Comparison of ENCODE assay signal across 8 cellular contexts in genomic region chr17:78789663-78790181, GRCh38. TPM values are rescaled to one million over a fixed set of nuclear protein-coding genes. Genes with fewer than 3 reads are reported as not detected.
DNase-seq lines count a peak whose midpoint lies in the region; ATAC-seq and TF ChIP-seq lines count a peak whose summit lies in the region.

No MANE protein-coding gene starts in this region.

- H3K36me3 ChIP-seq in gastrocnemius medialis, result no peaks in the 10 kb centered on the region

- peak overlapping the region; percentile 40 to 65 (median 44) for H3K27ac ChIP-seq in gastrocnemius medialis

- no peaks in the 10 kb centered on the region for H3K27me3 Mint-ChIP-seq in activated CD4-positive, alpha-beta memory T cell treated with anti-CD3 and anti-CD28 coated beads, Interleukin-2, amount 10 ng/mL, durations not matched to agents 7 days and 5 days
- no peaks in the 10 kb centered on the region for H3K27me3 Mint-ChIP-seq in osteocyte (ENCODE audit: unreplicated experiment)

- TF ChIP-seq CTCF in fibroblast of the aortic adventitia (IDR thresholded peaks at IDR 0.05; ENCODE audit: insufficient read depth, low read length) (no peak), gastrocnemius medialis (IDR thresholded peaks at IDR 0.05 in 4 of 5, conservative IDR thresholded peaks at IDR 0.05 in 1 of 5) (no peak), osteocyte (IDR thresholded peaks at IDR 0.05) (no peak)

- no peaks in the 10 kb centered on the region for H3K9me3 ChIP-seq in gastrocnemius medialis

- no peak overlapping the region for H3K4me3 Mint-ChIP-seq in activated CD4-positive, alpha-beta memory T cell treated with anti-CD3 and anti-CD28 coated beads, Interleukin-2, amount 10 ng/mL, durations not matched to agents 7 days and 5 days
- no peak overlapping the region for H3K4me3 Mint-ChIP-seq in osteocyte (ENCODE audit: unreplicated experiment)

- POLR2A ChIA-PET in activated CD4-positive, alpha-beta memory T cell treated with anti-CD3 and anti-CD28 coated beads, Interleukin-2, amount 10 ng/mL, durations not matched to agents 7 days and 5 days (lab: Charles Lee), result interaction anchor here (0.8 to 29.2 kb wide), 8 partner anchors 9 to 30 kb away, joined by 3 to 861 read pairs (median 6); no protein-coding TSS in a partner anchor

- peak; percentile 90 for DNase-seq in NCI-H1694 (lab: John Stamatoyannopoulos, UW)
- no peak for DNase-seq in activated CD4-positive, alpha-beta memory T cell treated with anti-CD3 and anti-CD28 coated beads, Interleukin-2, amount 10 ng/mL, durations not matched to agents 7 days and 5 days
- DNase-seq in fibroblast of the aortic adventitia (ENCODE audit: low read depth), result peak; percentile 84
- peak; percentile 58 to 70 for DNase-seq in gastrocnemius medialis
- no peak for DNase-seq in NOMO-1 (lab: John Stamatoyannopoulos, UW; ENCODE audit: unreplicated experiment in 2 of 2)
- DNase-seq in GF-D8 (lab: John Stamatoyannopoulos, UW), result no peak
- DNase-seq in stimulated activated CD4-positive, alpha-beta T cell treated with anti-CD3 and anti-CD28 coated beads, Interleukin-12 subunit alpha, Interleukin-12 subunit beta, amount 100 ng/mL, for 4 hours, result no peak
- no peak for DNase-seq in osteocyte (ENCODE audit: extremely low spot score, unreplicated experiment)

- CTCF ChIA-PET in activated CD4-positive, alpha-beta memory T cell treated with anti-CD3 and anti-CD28 coated beads, Interleukin-2, amount 10 ng/mL, durations not matched to agents 7 days and 5 days (lab: Charles Lee), result interaction anchor here (0.9 to 1.5 kb wide), 5 partner anchors 10 to 52 kb away, joined by 3 to 10 read pairs (median 3); no protein-coding TSS in a partner anchor

- H3K4me3 ChIP-seq in fibroblast of the aortic adventitia (ENCODE audit: low read depth, low read length), result no peak overlapping the region
- H3K4me3 ChIP-seq in gastrocnemius medialis, result no peak overlapping the region

- H3K9me3 Mint-ChIP-seq in activated CD4-positive, alpha-beta memory T cell treated with anti-CD3 and anti-CD28 coated beads, Interleukin-2, amount 10 ng/mL, durations not matched to agents 7 days and 5 days, result no peaks in the 10 kb centered on the region
- no peaks in the 10 kb centered on the region for H3K9me3 Mint-ChIP-seq in osteocyte (ENCODE audit: unreplicated experiment)

- TF ChIP-seq POLR2A in gastrocnemius medialis (IDR thresholded peaks at IDR 0.05), result no peak

- peaks cover 50 to 57% of the 10 kb centered on the region in 2 donors for H3K4me1 ChIP-seq in gastrocnemius medialis

- peak overlapping the region; percentile 82 for H3K27ac Mint-ChIP-seq in activated CD4-positive, alpha-beta memory T cell treated with anti-CD3 and anti-CD28 coated beads, Interleukin-2, amount 10 ng/mL, durations not matched to agents 7 days and 5 days
- H3K27ac Mint-ChIP-seq in osteocyte (ENCODE audit: unreplicated experiment), result no peak overlapping the region

- peaks cover 65% of the 10 kb centered on the region for H3K4me1 Mint-ChIP-seq in activated CD4-positive, alpha-beta memory T cell treated with anti-CD3 and anti-CD28 coated beads, Interleukin-2, amount 10 ng/mL, durations not matched to agents 7 days and 5 days
- H3K4me1 Mint-ChIP-seq in osteocyte (ENCODE audit: unreplicated experiment), result peaks cover 38% of the 10 kb centered on the region

- H3K36me3 Mint-ChIP-seq in activated CD4-positive, alpha-beta memory T cell treated with anti-CD3 and anti-CD28 coated beads, Interleukin-2, amount 10 ng/mL, durations not matched to agents 7 days and 5 days (ENCODE audit: low read depth), result peaks cover 34% of the 10 kb centered on the region
- H3K36me3 Mint-ChIP-seq in osteocyte (ENCODE audit: unreplicated experiment), result peaks cover 20% of the 10 kb centered on the region

- no peaks in the 10 kb centered on the region for H3K27me3 ChIP-seq in gastrocnemius medialis

- intact Hi-C loops in gastrocnemius medialis (cut with DNase I; ENCODE audit: low total_unique reads), result no loop called here

- in situ Hi-C loops in gastrocnemius medialis (cut with MboI; ENCODE audit: low sequenced_read_pairs in 4 of 4), result no loop called here

- no peak for ATAC-seq in gastrocnemius medialis

RNA-seq across cellular contexts. Expression of gene CYTH1, which starts 7.6 kb away (rescaled TPM):
- 100 to 1,000 TPM; 288 to 309 TPM for total RNA-seq in activated CD4-positive, alpha-beta memory T cell treated with anti-CD3 and anti-CD28 coated beads, Interleukin-2, amount 10 ng/mL, durations not matched to agents 7 days and 5 days
- total RNA-seq in fibroblast of the aortic adventitia (ENCODE audit: low replicate concordance) (7.8 and 13.8 TPM in 2 replicates), gastrocnemius medialis (10 to 100 TPM; 24.7 to 43.7 (median 32.4) TPM), osteocyte (113 and 123 TPM in 2 replicates)

RNA-seq across cellular contexts. Expression of gene USP36, which starts 50.9 kb away (rescaled TPM):
- 10 to 100 TPM; 95.4 to 96.8 TPM for total RNA-seq in activated CD4-positive, alpha-beta memory T cell treated with anti-CD3 and anti-CD28 coated beads, Interleukin-2, amount 10 ng/mL, durations not matched to agents 7 days and 5 days
- total RNA-seq in fibroblast of the aortic adventitia (ENCODE audit: low replicate concordance), result 27.5 and 36.7 TPM in 2 replicates
- total RNA-seq in gastrocnemius medialis, result 10 to 100 TPM; 15.2 to 21.1 (median 20.0) TPM
- 56.2 and 66.7 TPM in 2 replicates for total RNA-seq in osteocyte

Comparison
In these comparisons a context has a peak if more than half of its experiments do, and no peak if none do; other contexts are left out.
1. DNase-seq: peak in NCI-H1694 (single experiment), fibroblast of the aortic adventitia (single experiment) and gastrocnemius medialis (2 of 2); none in activated CD4-positive, alpha-beta memory T cell treated with anti-CD3 and anti-CD28 coated beads, Interleukin-2, amount 10 ng/mL, durations not matched to agents 7 days and 5 days (single experiment), NOMO-1 (0 of 2), GF-D8 (single experiment), stimulated activated CD4-positive, alpha-beta T cell treated with anti-CD3 and anti-CD28 coated beads, Interleukin-12 subunit alpha, Interleukin-12 subunit beta, amount 100 ng/mL, for 4 hours (single experiment) and osteocyte (single experiment).